In the genomic region with DNA sequence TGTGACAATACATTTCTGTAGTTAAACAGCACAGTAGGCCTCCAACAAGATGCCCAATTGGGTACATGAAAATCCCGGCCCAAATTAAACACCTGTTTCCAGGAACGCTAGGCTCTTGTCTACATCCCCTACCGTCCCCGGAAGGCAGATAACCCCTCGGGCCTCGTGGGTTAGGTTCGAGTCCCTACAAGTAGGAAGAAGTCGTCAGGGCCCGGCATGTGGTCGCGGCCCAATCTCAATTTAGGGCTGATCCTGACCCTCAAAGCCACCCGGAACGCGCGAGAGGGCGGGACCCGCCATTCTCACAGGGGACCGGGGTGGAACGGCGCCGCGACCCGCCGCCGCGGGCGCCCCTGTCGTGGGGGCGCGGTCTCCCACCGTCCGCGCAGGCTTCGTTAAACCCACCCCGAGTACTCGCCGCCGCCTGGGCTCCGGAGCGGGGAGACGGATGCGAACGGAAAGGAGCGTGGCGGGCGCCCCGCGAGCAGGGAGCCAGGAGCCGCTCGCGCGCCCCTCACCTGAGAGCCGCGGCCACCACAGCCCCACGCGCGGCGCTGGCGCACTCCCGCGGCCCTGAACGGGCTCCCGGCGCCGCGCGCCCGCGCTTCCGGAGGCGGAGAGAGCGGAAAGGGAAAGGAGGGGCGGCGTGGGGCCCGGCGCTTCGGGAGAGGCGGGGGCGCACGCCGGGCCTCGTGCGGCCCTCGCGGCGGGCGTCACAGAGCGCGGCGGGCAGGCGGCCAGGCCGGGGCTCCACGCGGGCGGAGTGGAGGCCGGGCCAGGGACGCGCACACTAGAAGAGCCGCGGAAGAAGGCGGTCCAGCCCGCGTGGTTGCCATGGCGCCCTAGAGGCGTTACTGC, we compare ENCODE assay signal across 1 cellular context.
TF ChIP-seq lines count a peak whose summit lies in the region.

Gene CFAP97, minus strand, starts transcription at position 621 of the 858 bp plus-strand sequence. CDS start 12,804 bp downstream, outside the sequence.

TF ChIP-seq in K562, 482 proteins besides CTCF, POLR2A, EP300 and RAD21 (continued from another document and continues in another):
- no peak for TF ChIP-seq HBP1 (CRISPR knock-in tag; IDR thresholded peaks at IDR 0.05)
- TF ChIP-seq GABPB2 (CRISPR knock-in tag; conservative IDR thresholded peaks at IDR 0.05) = no peak
- peak; percentile 78 for TF ChIP-seq TAF1 (IDR thresholded peaks at IDR 0.05; ENCODE audit: control insufficient read depth, extremely low read depth, insufficient read depth, low read length, severe bottlenecking)
- no peak for TF ChIP-seq MTA2 (IDR thresholded peaks at IDR 0.05; ENCODE audit: low read depth)
- TF ChIP-seq ZNF639 (CRISPR knock-in tag; conservative IDR thresholded peaks at IDR 0.05 in 1 of 2, IDR thresholded peaks at IDR 0.05 in 1 of 2) = peak in 1 of 2 experiments; percentile 75; a peak in 2 of 4 replicates
- no peak for TF ChIP-seq ZEB2 (IDR thresholded peaks at IDR 0.05)
- TF ChIP-seq KAT2B (IDR thresholded peaks at IDR 0.05; ENCODE audit: low read depth, low read length) = no peak
- TF ChIP-seq NCOA1 (IDR thresholded peaks at IDR 0.05; ENCODE audit: low read depth) = no peak
- TF ChIP-seq, protein P1, sequence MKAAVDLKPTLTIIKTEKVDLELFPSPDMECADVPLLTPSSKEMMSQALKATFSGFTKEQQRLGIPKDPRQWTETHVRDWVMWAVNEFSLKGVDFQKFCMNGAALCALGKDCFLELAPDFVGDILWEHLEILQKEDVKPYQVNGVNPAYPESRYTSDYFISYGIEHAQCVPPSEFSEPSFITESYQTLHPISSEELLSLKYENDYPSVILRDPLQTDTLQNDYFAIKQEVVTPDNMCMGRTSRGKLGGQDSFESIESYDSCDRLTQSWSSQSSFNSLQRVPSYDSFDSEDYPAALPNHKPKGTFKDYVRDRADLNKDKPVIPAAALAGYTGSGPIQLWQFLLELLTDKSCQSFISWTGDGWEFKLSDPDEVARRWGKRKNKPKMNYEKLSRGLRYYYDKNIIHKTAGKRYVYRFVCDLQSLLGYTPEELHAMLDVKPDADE (conservative IDR thresholded peaks at IDR 0.05; ENCODE audit: control insufficient read depth, low read depth, low read length) = 0 out of 2 replicates have a peak, but pooled peaks have one; percentile 43
- peak; percentile 71 for TF ChIP-seq RBBP5 (IDR thresholded peaks at IDR 0.05; ENCODE audit: borderline replicate concordance, insufficient read depth, low read length, poor library complexity, severe bottlenecking)
- no peak for TF ChIP-seq HNRNPH1 (optimal IDR thresholded peaks at IDR 0.05; ENCODE audit: low read depth, low read length)
- no peak for TF ChIP-seq ZNF184 (CRISPR knock-in tag; IDR thresholded peaks at IDR 0.05)
- 0 out of 3 replicates have a peak, but pooled peaks of 1 of the 2 experiments have one; percentile 43 for TF ChIP-seq CBX3 (IDR thresholded peaks at IDR 0.05; ENCODE audit: borderline replicate concordance in 1 of 2, low read length in 2 of 2)
- TF ChIP-seq MCM2 (IDR thresholded peaks at IDR 0.05; ENCODE audit: low read depth) = no peak
- TF ChIP-seq GATA2 (CRISPR knock-in tag; IDR thresholded peaks at IDR 0.05) = no peak
- TF ChIP-seq NCOR1 (IDR thresholded peaks at IDR 0.05) = no peak
- peak; percentile 57 for TF ChIP-seq U2AF1 (optimal IDR thresholded peaks at IDR 0.05; ENCODE audit: low read depth, low read length)
- TF ChIP-seq SIN3B (IDR thresholded peaks at IDR 0.05; ENCODE audit: low read depth) = peak; percentile 53
- no peak for TF ChIP-seq ZNF121 (CRISPR knock-in tag; conservative IDR thresholded peaks at IDR 0.05)
- TF ChIP-seq MXI1 (IDR thresholded peaks at IDR 0.05; ENCODE audit: low read depth, low read length) = 0 out of 2 replicates have a peak, but pooled peaks have one; percentile 71
- TF ChIP-seq VEZF1 (CRISPR knock-in tag; IDR thresholded peaks at IDR 0.05) = peak; percentile 98
- peak; percentile 77 for TF ChIP-seq BMI1 (IDR thresholded peaks at IDR 0.05; ENCODE audit: low read length)
- TF ChIP-seq KDM1A (IDR thresholded peaks at IDR 0.05) = no peak
- TF ChIP-seq THRAP3 (IDR thresholded peaks at IDR 0.05; ENCODE audit: borderline replicate concordance) = no peak
- TF ChIP-seq JUN (IDR thresholded peaks at IDR 0.05; ENCODE audit: borderline replicate concordance, low read depth, low read length) = no peak
- 0 out of 2 replicates have a peak, but pooled peaks have one; percentile 64 for TF ChIP-seq JUN (CRISPR knock-in tag; IDR thresholded peaks at IDR 0.05; ENCODE audit: borderline replicate concordance)
- TF ChIP-seq, protein P2, sequence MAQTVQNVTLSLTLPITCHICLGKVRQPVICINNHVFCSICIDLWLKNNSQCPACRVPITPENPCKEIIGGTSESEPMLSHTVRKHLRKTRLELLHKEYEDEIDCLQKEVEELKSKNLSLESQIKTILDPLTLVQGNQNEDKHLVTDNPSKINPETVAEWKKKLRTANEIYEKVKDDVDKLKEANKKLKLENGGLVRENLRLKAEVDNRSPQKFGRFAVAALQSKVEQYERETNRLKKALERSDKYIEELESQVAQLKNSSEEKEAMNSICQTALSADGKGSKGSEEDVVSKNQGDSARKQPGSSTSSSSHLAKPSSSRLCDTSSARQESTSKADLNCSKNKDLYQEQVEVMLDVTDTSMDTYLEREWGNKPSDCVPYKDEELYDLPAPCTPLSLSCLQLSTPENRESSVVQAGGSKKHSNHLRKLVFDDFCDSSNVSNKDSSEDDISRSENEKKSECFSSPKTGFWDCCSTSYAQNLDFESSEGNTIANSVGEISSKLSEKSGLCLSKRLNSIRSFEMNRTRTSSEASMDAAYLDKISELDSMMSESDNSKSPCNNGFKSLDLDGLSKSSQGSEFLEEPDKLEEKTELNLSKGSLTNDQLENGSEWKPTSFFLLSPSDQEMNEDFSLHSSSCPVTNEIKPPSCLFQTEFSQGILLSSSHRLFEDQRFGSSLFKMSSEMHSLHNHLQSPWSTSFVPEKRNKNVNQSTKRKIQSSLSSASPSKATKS (CRISPR knock-in tag; IDR thresholded peaks at IDR 0.05) = no peak
- TF ChIP-seq MYBL2 (IDR thresholded peaks at IDR 0.05; ENCODE audit: low read depth) = no peak
- TF ChIP-seq MYBL2 (CRISPR knock-in tag; IDR thresholded peaks at IDR 0.05; ENCODE audit: borderline replicate concordance) = no peak
- TF ChIP-seq CHCHD3 (CRISPR knock-in tag; IDR thresholded peaks at IDR 0.05) = no peak; the same call in 1 of the 2 replicates
- no peak for TF ChIP-seq GABPB1 (CRISPR knock-in tag; IDR thresholded peaks at IDR 0.05)
- no peak; the same call in 1 of the 2 replicates for TF ChIP-seq ZNF197 (CRISPR knock-in tag; IDR thresholded peaks at IDR 0.05; ENCODE audit: low read depth)
- no peak for TF ChIP-seq NBN (IDR thresholded peaks at IDR 0.05; ENCODE audit: low read depth)
- peak; percentile 95 for TF ChIP-seq POLR2G (IDR thresholded peaks at IDR 0.05; ENCODE audit: low read depth, low read length)
- no peak for TF ChIP-seq ZNF830 (CRISPR knock-in tag; IDR thresholded peaks at IDR 0.05)
- peak; percentile 89 for TF ChIP-seq GMEB1 (CRISPR knock-in tag; IDR thresholded peaks at IDR 0.05)
- no peak for TF ChIP-seq ZKSCAN8 (CRISPR knock-in tag; IDR thresholded peaks at IDR 0.05)
- no peak for TF ChIP-seq RHOXF2B (CRISPR knock-in tag; conservative IDR thresholded peaks at IDR 0.05)
- peak; percentile 75 for TF ChIP-seq MYC (IDR thresholded peaks at IDR 0.05; ENCODE audit: low read depth, low read length)
- no peak for TF ChIP-seq MYC (CRISPR knock-in tag; IDR thresholded peaks at IDR 0.05; ENCODE audit: borderline replicate concordance, low read depth)
- TF ChIP-seq CTCFL (IDR thresholded peaks at IDR 0.05; ENCODE audit: borderline replicate concordance, insufficient read depth, low read depth, low read length, poor library complexity, severe bottlenecking) = no peak
- TF ChIP-seq ETV6 (IDR thresholded peaks at IDR 0.05; ENCODE audit: borderline replicate concordance in 1 of 2, low read depth in 2 of 2, low read length in 1 of 2) = no peak
- TF ChIP-seq ETV6 (CRISPR knock-in tag; IDR thresholded peaks at IDR 0.05; ENCODE audit: borderline replicate concordance) = peak; percentile 90; the same call in 1 of the 2 replicates
- no peak for TF ChIP-seq ZNF408 (CRISPR knock-in tag; IDR thresholded peaks at IDR 0.05; ENCODE audit: low read depth)
- TF ChIP-seq ZNF717 (CRISPR knock-in tag; IDR thresholded peaks at IDR 0.05) = no peak
- TF ChIP-seq BDP1 (IDR thresholded peaks at IDR 0.05; ENCODE audit: insufficient read depth, insufficient read length) = no peak
- TF ChIP-seq, protein P3, sequence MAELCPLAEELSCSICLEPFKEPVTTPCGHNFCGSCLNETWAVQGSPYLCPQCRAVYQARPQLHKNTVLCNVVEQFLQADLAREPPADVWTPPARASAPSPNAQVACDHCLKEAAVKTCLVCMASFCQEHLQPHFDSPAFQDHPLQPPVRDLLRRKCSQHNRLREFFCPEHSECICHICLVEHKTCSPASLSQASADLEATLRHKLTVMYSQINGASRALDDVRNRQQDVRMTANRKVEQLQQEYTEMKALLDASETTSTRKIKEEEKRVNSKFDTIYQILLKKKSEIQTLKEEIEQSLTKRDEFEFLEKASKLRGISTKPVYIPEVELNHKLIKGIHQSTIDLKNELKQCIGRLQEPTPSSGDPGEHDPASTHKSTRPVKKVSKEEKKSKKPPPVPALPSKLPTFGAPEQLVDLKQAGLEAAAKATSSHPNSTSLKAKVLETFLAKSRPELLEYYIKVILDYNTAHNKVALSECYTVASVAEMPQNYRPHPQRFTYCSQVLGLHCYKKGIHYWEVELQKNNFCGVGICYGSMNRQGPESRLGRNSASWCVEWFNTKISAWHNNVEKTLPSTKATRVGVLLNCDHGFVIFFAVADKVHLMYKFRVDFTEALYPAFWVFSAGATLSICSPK (IDR thresholded peaks at IDR 0.05; ENCODE audit: borderline replicate concordance) = no peak
- TF ChIP-seq POLR2B (IDR thresholded peaks at IDR 0.05; ENCODE audit: low read depth, partially characterized antibody) = no peak
- peak; percentile 78; the same call in 1 of the 2 replicates for TF ChIP-seq PHF8 (IDR thresholded peaks at IDR 0.05; ENCODE audit: borderline replicate concordance, low read length)
- no peak for TF ChIP-seq CBFB (CRISPR knock-in tag; IDR thresholded peaks at IDR 0.05)
- TF ChIP-seq RBFOX2 (IDR thresholded peaks at IDR 0.05; ENCODE audit: low read depth, low read length) = peak; percentile 95
- TF ChIP-seq CXXC5 (CRISPR knock-in tag; IDR thresholded peaks at IDR 0.05) = peak; percentile 95
- no peak for TF ChIP-seq ZNF239 (CRISPR knock-in tag; IDR thresholded peaks at IDR 0.05)
- TF ChIP-seq L3MBTL2 (IDR thresholded peaks at IDR 0.05) = peak; percentile 93
- no peak for TF ChIP-seq MCM7 (IDR thresholded peaks at IDR 0.05)
